14 cellular contexts compared by ENCODE assay signal in the genomic region with DNA sequence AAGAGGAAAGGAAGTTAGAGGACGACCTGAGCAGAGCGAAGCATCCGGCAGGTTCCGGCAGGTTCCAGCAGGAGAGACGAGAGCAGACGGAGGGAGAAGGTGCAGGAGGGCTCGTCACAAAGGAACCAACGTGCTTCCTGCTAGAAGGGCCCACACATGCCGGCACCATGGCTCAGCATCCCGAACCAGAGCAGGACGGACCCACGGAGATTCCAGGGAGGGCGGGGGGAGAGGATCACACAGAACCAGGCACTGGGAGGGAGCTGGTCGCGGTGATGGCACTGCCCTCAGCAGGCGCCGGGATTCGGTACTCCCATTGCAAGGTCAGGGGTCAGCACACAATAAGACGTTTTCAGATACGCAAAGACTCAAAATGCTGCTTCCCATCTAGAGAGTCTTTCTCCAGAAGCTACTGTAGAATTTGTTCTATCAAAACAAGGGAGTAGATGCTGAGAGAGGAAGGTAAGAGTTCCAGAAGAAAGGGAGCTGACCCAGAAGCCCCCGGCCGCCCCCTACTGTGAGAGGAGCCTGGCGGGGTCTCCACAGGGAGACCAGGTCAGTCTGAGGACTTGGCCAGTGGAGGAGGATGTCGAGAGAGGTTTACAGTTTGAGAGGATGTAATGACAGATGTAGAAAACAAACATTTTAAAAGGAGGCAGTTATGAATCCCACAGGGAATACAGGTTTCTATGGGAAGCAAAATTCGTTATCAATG. TPM values are rescaled to one million over a fixed set of nuclear protein-coding genes. Genes with fewer than 3 reads are reported as not detected.
A peak's percentile ranks its signal among the peaks of the same experiment; 100 is the strongest.
DNase-seq lines count a peak whose midpoint lies in the region; TF ChIP-seq lines count a peak whose summit lies in the region.
"Had no signal": no experiment of that assay in that cellular context is flagged by ENCODE, and none has a peak within 500 bp of the region (broad histone marks: within the 10 kb centered on the region; RNA-seq: fewer than 3 reads in every experiment).

No MANE protein-coding gene starts in this region.

- TF ChIP-seq POLR2A in sigmoid colon (IDR thresholded peaks at IDR 0.05), result no peak

- WGBS in sigmoid colon, 2 donors, result 83 to 88% methylated on average over 25 of the region's 25 CpGs
- 89% methylated on average over 25 of the region's 25 CpGs for WGBS in hepatocyte (ENCODE audit: low lambda C conversion rate, missing lambda C conversion rate)

- H3K27ac Mint-ChIP-seq in glutamatergic neuron (ENCODE audit: unreplicated experiment), result no peak overlapping the region
- H3K27ac Mint-ChIP-seq: B cell had no signal

- no peaks in the 10 kb centered on the region for H3K9me2 ChIP-seq in hepatocyte (replicated peaks; ENCODE audit: insufficient read depth)

- H3K27me3 ChIP-seq in BLaER1 treated with 17β-estradiol and CSF1 and Interleukin-3, amounts not matched to agents 10 nM and 100 nM, result peaks cover 0 to 10% (median 0%) of the 10 kb centered on the region in 11 experiments; a peak in 7 of 22 replicates
- no peaks in the 10 kb centered on the region for H3K27me3 ChIP-seq in sigmoid colon
- no peaks in the 10 kb centered on the region for H3K27me3 ChIP-seq in hepatocyte
- H3K27me3 ChIP-seq: MG63 had no signal

- peak overlapping the region; percentile 50 for H3K4me3 Mint-ChIP-seq in glutamatergic neuron (ENCODE audit: unreplicated experiment)
- H3K4me3 Mint-ChIP-seq: B cell; CD8-positive, alpha-beta memory T cell; H9 had no signal

- H3K4me3 ChIP-seq in BLaER1 treated with 17β-estradiol and CSF1 and Interleukin-3, amounts not matched to agents 10 nM and 100 nM, result no peak overlapping the region
- H3K4me3 ChIP-seq in HEK293 (ENCODE audit: low read depth, low read length) (no peak overlapping the region), sigmoid colon (no peak overlapping the region), hepatocyte (no peak overlapping the region)
- H3K4me3 ChIP-seq: MG63 had no signal

- H3K36me3 ChIP-seq in BLaER1 treated with 17β-estradiol and CSF1 and Interleukin-3, amounts not matched to agents 10 nM and 100 nM, result no peaks in the 10 kb centered on the region
- H3K36me3 ChIP-seq in HEK293 (ENCODE audit: control insufficient read depth in 2 of 2, insufficient read depth in 1 of 2, low read length in 2 of 2), result no peaks in the 10 kb centered on the region
- H3K36me3 ChIP-seq in sigmoid colon, result no peaks in the 10 kb centered on the region
- no peaks in the 10 kb centered on the region for H3K36me3 ChIP-seq in hepatocyte (replicated peaks; ENCODE audit: insufficient read depth, low read depth)
- H3K36me3 ChIP-seq: MG63 had no signal

- peaks cover 0 to 15% (median 0%) of the 10 kb centered on the region in 11 experiments; a peak in 5 of 22 replicates for H3K9me3 ChIP-seq in BLaER1 treated with 17β-estradiol and CSF1 and Interleukin-3, amounts not matched to agents 10 nM and 100 nM (replicated peaks in 1 of 11)
- no peaks in the 10 kb centered on the region for H3K9me3 ChIP-seq in HEK293 (ENCODE audit: control insufficient read depth, insufficient read depth, low read depth, low read length)
- H3K9me3 ChIP-seq in sigmoid colon, result no peaks in the 10 kb centered on the region
- H3K9me3 ChIP-seq in hepatocyte (ENCODE audit: low read depth), result no peaks in the 10 kb centered on the region
- H3K9me3 ChIP-seq: MG63 had no signal

- TF ChIP-seq CTCF in HEK293 (tag by site-specific recombination; IDR thresholded peaks at IDR 0.05), result no peak
- no peak for TF ChIP-seq CTCF in glutamatergic neuron (IDR thresholded peaks at IDR 0.05; ENCODE audit: partially characterized antibody, unreplicated experiment)
- TF ChIP-seq CTCF in sigmoid colon (IDR thresholded peaks at IDR 0.05), result no peak
- no peak for TF ChIP-seq CTCF in hepatocyte (IDR thresholded peaks at IDR 0.05; ENCODE audit: poor library complexity)

- no peak for TF ChIP-seq EP300 in sigmoid colon (IDR thresholded peaks at IDR 0.05)

- H2AFZ ChIP-seq in hepatocyte, result no peak overlapping the region

- peaks cover 9% of the 10 kb centered on the region for H3K36me3 Mint-ChIP-seq in glutamatergic neuron (ENCODE audit: unreplicated experiment)

- peaks cover 22% of the 10 kb centered on the region for H3K4me1 Mint-ChIP-seq in glutamatergic neuron (ENCODE audit: low read depth, unreplicated experiment)
- H3K4me1 Mint-ChIP-seq: B cell had no signal

- peaks cover 0 to 13% (median 0%) of the 10 kb centered on the region in 11 experiments; a peak in 4 of 22 replicates for H4K20me1 ChIP-seq in BLaER1 treated with 17β-estradiol and CSF1 and Interleukin-3, amounts not matched to agents 10 nM and 100 nM
- no peaks in the 10 kb centered on the region for H4K20me1 ChIP-seq in hepatocyte (ENCODE audit: insufficient read depth, poor library complexity, severe bottlenecking)

- H3K4me2 ChIP-seq in BLaER1 treated with 17β-estradiol and CSF1 and Interleukin-3, amounts not matched to agents 10 nM and 100 nM, result peak overlapping the region in 7 of 11 experiments; percentile 4 to 86 (median 55); a peak in 12 of 22 replicates
- H3K4me2 ChIP-seq in hepatocyte, result no peak overlapping the region

- CTCF ChIA-PET in HEK293 (lab: Yijun Ruan, JAX), result interaction anchor here (1.1 to 2.2 kb wide), 2 partner anchors 13 to 20 kb away, joined by 3 to 10 read pairs; no protein-coding TSS in a partner anchor

- no peaks in the 10 kb centered on the region for H3K79me2 ChIP-seq in hepatocyte

- peaks cover 30 to 75% (median 47%) of the 10 kb centered on the region in 10 experiments for H3K4me1 ChIP-seq in BLaER1 treated with 17β-estradiol and CSF1 and Interleukin-3, amounts not matched to agents 10 nM and 100 nM
- H3K4me1 ChIP-seq in HEK293 (ENCODE audit: control insufficient read depth, insufficient read depth, low read length) (no peaks in the 10 kb centered on the region), sigmoid colon (no peaks in the 10 kb centered on the region), hepatocyte (ENCODE audit: insufficient read depth) (no peaks in the 10 kb centered on the region)

- peaks cover 7% of the 10 kb centered on the region for H3K27me3 Mint-ChIP-seq in glutamatergic neuron (ENCODE audit: unreplicated experiment)

- H3K27ac ChIP-seq in BLaER1 treated with 17β-estradiol and CSF1 and Interleukin-3, amounts not matched to agents 10 nM and 100 nM, result no peak overlapping the region
- no peak overlapping the region for H3K27ac ChIP-seq in HEK293 (ENCODE audit: extremely low read depth, low read depth, low read length)
- no peak overlapping the region for H3K27ac ChIP-seq in sigmoid colon
- H3K27ac ChIP-seq in hepatocyte, result no peak overlapping the region

- intact Hi-C loops in sigmoid colon (cut with DNase I), result no loop called here

- POLR2A ChIA-PET in HEK293 (lab: Yijun Ruan, JAX), result no interaction called here

- peak; percentile 13 for DNase-seq in glutamatergic neuron
- DNase-seq in sigmoid colon, result peak; percentile 60
- no peak for DNase-seq in NCI-H774 (lab: John Stamatoyannopoulos, UW)
- no peak for DNase-seq in activated CD4-positive, alpha-beta T cell treated with anti-CD3 and anti-CD28 coated beads for 4 hours
- no peak for DNase-seq in hepatocyte (ENCODE audit: low spot score)
- DNase-seq: H9, MG63, NCI-H1105 treated with DMSO at 0.1 percent for 48 hours, NCI-H1930, NCI-H2171 treated with DMSO at 0.1 percent for 48 hours had no signal

- no peak overlapping the region for H3K9ac ChIP-seq in BLaER1 treated with 17β-estradiol and CSF1 and Interleukin-3, amounts not matched to agents 10 nM and 100 nM

- H3K9me3 Mint-ChIP-seq in glutamatergic neuron (ENCODE audit: unreplicated experiment), result peaks cover 11% of the 10 kb centered on the region
- H3K9me3 Mint-ChIP-seq: CD8-positive, alpha-beta memory T cell; H9 had no signal

TF ChIP-seq in HEK293, 187 proteins besides CTCF, POLR2A, EP300 and RAD21:
- TF ChIP-seq, protein P1, sequence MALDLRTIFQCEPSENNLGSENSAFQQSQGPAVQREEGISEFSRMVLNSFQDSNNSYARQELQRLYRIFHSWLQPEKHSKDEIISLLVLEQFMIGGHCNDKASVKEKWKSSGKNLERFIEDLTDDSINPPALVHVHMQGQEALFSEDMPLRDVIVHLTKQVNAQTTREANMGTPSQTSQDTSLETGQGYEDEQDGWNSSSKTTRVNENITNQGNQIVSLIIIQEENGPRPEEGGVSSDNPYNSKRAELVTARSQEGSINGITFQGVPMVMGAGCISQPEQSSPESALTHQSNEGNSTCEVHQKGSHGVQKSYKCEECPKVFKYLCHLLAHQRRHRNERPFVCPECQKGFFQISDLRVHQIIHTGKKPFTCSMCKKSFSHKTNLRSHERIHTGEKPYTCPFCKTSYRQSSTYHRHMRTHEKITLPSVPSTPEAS (tag by site-specific recombination; IDR thresholded peaks at IDR 0.05), result no peak
- TF ChIP-seq ZNF157 (tag by site-specific recombination; IDR thresholded peaks at IDR 0.05) (no peak), ZNF10 (tag by site-specific recombination; IDR thresholded peaks at IDR 0.05) (peak; percentile 77), ZNF311 (tag by site-specific recombination; IDR thresholded peaks at IDR 0.05; ENCODE audit: borderline replicate concordance) (no peak)

RNA-seq across cellular contexts. Expression of a gene that starts 23.6 kb away (rescaled TPM):
- total RNA-seq in glutamatergic neuron (ENCODE audit: unreplicated experiment), result 49.4 TPM
- total RNA-seq in sigmoid colon, result 10 to 100 TPM in 1 of 4 donors, 1 to 10 TPM in 3; 7.7 to 10.2 (median 9.3) TPM
- polyA plus RNA-seq in sigmoid colon, result 10 to 100 TPM; 27.0 to 50.8 (median 28.2) TPM
- 15.1 and 18.0 TPM in 2 replicates for total RNA-seq in hepatocyte
- polyA plus RNA-seq in hepatocyte, result 10.7 and 12.7 TPM in 2 replicates

RNA-seq across cellular contexts. Expression of a gene that starts 41.4 kb away (rescaled TPM):
- total RNA-seq in glutamatergic neuron (ENCODE audit: unreplicated experiment) (13.8 TPM), sigmoid colon (10 to 100 TPM in 1 of 4 donors, 1 to 10 TPM in 3; 6.1 to 15.5 (median 8.1) TPM), hepatocyte (6.8 and 8.3 TPM in 2 replicates)
- polyA plus RNA-seq in sigmoid colon (1 to 10 TPM; 1.4 to 6.2 (median 1.8) TPM), hepatocyte (7.5 and 7.9 TPM in 2 replicates)

Comparison
In these comparisons a context has a peak if more than half of its experiments do, and no peak if none do; other contexts are left out.
1. DNase-seq: peak in glutamatergic neuron (single experiment) and sigmoid colon (single experiment); none in NCI-H774 (single experiment), activated CD4-positive, alpha-beta T cell treated with anti-CD3 and anti-CD28 coated beads for 4 hours (0 of 2) and hepatocyte (single experiment).